2 cellular contexts compared by ENCODE assay signal in the genomic region with DNA sequence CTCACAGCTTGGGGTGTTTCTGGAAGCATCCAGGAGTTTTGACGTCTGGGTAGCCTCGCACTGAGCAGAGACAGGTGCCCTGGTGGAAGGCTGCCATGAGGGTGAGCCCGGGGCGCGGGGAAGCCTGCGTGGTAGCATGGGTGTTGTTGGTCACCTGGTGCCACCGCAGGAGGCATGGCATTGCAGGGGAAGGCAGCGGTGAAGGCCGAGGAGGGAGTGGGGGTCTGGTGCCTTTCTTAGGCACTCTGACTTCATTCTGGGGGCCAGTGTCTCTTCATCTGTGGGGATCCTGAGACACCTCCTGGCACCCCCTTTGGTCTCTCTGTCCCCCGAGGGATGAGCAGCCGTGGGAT.
TF ChIP-seq lines count a peak whose summit lies in the region.

No MANE protein-coding gene starts in this region.

TF ChIP-seq in HepG2, 621 proteins besides CTCF, POLR2A, EP300 and RAD21 (continued from another document):
- TF ChIP-seq AKAP8 (CRISPR knock-in tag; IDR thresholded peaks at IDR 0.05) (no peak), ZNF326 (CRISPR knock-in tag; IDR thresholded peaks at IDR 0.05; ENCODE audit: borderline replicate concordance) (no peak), NR2F6 (IDR thresholded peaks at IDR 0.05) (no peak), NR2F6 (CRISPR knock-in tag; IDR thresholded peaks at IDR 0.05) (no peak), ZNF724P (CRISPR knock-in tag; IDR thresholded peaks at IDR 0.05; ENCODE audit: borderline replicate concordance) (no peak), ERF (CRISPR knock-in tag; IDR thresholded peaks at IDR 0.05) (no peak), ZNF350 (CRISPR knock-in tag; IDR thresholded peaks at IDR 0.05; ENCODE audit: borderline replicate concordance, low read depth) (no peak), TBX2 (CRISPR knock-in tag; IDR thresholded peaks at IDR 0.05; ENCODE audit: borderline replicate concordance) (no peak)
- TF ChIP-seq, protein P1, sequence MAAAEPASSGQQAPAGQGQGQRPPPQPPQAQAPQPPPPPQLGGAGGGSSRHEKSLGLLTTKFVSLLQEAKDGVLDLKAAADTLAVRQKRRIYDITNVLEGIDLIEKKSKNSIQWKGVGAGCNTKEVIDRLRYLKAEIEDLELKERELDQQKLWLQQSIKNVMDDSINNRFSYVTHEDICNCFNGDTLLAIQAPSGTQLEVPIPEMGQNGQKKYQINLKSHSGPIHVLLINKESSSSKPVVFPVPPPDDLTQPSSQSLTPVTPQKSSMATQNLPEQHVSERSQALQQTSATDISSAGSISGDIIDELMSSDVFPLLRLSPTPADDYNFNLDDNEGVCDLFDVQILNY (CRISPR knock-in tag; conservative IDR thresholded peaks at IDR 0.05) = no peak
- TF ChIP-seq, protein P2, sequence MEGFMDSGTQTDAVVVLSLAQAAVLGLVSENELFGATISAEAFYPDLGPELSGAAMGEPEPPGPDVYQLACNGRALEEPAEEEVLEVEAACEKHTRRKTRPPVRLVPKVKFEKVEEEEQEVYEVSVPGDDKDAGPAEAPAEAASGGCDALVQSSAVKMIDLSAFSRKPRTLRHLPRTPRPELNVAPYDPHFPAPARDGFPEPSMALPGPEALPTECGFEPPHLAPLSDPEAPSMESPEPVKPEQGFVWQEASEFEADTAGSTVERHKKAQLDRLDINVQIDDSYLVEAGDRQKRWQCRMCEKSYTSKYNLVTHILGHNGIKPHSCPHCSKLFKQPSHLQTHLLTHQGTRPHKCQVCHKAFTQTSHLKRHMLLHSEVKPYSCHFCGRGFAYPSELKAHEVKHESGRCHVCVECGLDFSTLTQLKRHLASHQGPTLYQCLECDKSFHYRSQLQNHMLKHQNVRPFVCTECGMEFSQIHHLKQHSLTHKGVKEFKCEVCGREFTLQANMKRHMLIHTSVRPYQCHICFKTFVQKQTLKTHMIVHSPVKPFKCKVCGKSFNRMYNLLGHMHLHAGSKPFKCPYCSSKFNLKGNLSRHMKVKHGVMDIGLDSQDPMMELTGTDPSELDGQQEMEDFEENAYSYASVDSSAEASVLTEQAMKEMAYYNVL (CRISPR knock-in tag; IDR thresholded peaks at IDR 0.05; ENCODE audit: borderline replicate concordance) = no peak
- TF ChIP-seq, protein P3, sequence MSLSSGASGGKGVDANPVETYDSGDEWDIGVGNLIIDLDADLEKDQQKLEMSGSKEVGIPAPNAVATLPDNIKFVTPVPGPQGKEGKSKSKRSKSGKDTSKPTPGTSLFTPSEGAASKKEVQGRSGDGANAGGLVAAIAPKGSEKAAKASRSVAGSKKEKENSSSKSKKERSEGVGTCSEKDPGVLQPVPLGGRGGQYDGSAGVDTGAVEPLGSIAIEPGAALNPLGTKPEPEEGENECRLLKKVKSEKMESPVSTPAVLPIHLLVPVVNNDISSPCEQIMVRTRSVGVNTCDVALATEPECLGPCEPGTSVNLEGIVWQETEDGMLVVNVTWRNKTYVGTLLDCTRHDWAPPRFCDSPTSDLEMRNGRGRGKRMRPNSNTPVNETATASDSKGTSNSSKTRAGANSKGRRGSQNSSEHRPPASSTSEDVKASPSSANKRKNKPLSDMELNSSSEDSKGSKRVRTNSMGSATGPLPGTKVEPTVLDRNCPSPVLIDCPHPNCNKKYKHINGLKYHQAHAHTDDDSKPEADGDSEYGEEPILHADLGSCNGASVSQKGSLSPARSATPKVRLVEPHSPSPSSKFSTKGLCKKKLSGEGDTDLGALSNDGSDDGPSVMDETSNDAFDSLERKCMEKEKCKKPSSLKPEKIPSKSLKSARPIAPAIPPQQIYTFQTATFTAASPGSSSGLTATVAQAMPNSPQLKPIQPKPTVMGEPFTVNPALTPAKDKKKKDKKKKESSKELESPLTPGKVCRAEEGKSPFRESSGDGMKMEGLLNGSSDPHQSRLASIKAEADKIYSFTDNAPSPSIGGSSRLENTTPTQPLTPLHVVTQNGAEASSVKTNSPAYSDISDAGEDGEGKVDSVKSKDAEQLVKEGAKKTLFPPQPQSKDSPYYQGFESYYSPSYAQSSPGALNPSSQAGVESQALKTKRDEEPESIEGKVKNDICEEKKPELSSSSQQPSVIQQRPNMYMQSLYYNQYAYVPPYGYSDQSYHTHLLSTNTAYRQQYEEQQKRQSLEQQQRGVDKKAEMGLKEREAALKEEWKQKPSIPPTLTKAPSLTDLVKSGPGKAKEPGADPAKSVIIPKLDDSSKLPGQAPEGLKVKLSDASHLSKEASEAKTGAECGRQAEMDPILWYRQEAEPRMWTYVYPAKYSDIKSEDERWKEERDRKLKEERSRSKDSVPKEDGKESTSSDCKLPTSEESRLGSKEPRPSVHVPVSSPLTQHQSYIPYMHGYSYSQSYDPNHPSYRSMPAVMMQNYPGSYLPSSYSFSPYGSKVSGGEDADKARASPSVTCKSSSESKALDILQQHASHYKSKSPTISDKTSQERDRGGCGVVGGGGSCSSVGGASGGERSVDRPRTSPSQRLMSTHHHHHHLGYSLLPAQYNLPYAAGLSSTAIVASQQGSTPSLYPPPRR (CRISPR knock-in tag; IDR thresholded peaks at IDR 0.05; ENCODE audit: borderline replicate concordance) = no peak

TF ChIP-seq in GM23338, 12 proteins besides CTCF, POLR2A, EP300 and RAD21 (continued from another document):
- TF ChIP-seq, protein P4, sequence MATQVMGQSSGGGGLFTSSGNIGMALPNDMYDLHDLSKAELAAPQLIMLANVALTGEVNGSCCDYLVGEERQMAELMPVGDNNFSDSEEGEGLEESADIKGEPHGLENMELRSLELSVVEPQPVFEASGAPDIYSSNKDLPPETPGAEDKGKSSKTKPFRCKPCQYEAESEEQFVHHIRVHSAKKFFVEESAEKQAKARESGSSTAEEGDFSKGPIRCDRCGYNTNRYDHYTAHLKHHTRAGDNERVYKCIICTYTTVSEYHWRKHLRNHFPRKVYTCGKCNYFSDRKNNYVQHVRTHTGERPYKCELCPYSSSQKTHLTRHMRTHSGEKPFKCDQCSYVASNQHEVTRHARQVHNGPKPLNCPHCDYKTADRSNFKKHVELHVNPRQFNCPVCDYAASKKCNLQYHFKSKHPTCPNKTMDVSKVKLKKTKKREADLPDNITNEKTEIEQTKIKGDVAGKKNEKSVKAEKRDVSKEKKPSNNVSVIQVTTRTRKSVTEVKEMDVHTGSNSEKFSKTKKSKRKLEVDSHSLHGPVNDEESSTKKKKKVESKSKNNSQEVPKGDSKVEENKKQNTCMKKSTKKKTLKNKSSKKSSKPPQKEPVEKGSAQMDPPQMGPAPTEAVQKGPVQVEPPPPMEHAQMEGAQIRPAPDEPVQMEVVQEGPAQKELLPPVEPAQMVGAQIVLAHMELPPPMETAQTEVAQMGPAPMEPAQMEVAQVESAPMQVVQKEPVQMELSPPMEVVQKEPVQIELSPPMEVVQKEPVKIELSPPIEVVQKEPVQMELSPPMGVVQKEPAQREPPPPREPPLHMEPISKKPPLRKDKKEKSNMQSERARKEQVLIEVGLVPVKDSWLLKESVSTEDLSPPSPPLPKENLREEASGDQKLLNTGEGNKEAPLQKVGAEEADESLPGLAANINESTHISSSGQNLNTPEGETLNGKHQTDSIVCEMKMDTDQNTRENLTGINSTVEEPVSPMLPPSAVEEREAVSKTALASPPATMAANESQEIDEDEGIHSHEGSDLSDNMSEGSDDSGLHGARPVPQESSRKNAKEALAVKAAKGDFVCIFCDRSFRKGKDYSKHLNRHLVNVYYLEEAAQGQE (IDR thresholded peaks at IDR 0.05; ENCODE audit: unreplicated experiment) = no peak
- TF ChIP-seq EZH2 (IDR thresholded peaks at IDR 0.05; ENCODE audit: low read depth, unreplicated experiment) (no peak), JUNB (IDR thresholded peaks at IDR 0.05; ENCODE audit: unreplicated experiment) (no peak), STAT1 (IDR thresholded peaks at IDR 0.05; ENCODE audit: unreplicated experiment) (no peak), NANOG (IDR thresholded peaks at IDR 0.05; ENCODE audit: borderline replicate concordance) (no peak), CREB1 (CRISPR knock-in tag; IDR thresholded peaks at IDR 0.05; ENCODE audit: low read depth) (no peak), EZH2phosphoT487 (IDR thresholded peaks at IDR 0.05; ENCODE audit: unreplicated experiment) (no peak), ZNF114 (CRISPR knock-in tag; IDR thresholded peaks at IDR 0.05) (no peak)
- TF ChIP-seq, protein P5, sequence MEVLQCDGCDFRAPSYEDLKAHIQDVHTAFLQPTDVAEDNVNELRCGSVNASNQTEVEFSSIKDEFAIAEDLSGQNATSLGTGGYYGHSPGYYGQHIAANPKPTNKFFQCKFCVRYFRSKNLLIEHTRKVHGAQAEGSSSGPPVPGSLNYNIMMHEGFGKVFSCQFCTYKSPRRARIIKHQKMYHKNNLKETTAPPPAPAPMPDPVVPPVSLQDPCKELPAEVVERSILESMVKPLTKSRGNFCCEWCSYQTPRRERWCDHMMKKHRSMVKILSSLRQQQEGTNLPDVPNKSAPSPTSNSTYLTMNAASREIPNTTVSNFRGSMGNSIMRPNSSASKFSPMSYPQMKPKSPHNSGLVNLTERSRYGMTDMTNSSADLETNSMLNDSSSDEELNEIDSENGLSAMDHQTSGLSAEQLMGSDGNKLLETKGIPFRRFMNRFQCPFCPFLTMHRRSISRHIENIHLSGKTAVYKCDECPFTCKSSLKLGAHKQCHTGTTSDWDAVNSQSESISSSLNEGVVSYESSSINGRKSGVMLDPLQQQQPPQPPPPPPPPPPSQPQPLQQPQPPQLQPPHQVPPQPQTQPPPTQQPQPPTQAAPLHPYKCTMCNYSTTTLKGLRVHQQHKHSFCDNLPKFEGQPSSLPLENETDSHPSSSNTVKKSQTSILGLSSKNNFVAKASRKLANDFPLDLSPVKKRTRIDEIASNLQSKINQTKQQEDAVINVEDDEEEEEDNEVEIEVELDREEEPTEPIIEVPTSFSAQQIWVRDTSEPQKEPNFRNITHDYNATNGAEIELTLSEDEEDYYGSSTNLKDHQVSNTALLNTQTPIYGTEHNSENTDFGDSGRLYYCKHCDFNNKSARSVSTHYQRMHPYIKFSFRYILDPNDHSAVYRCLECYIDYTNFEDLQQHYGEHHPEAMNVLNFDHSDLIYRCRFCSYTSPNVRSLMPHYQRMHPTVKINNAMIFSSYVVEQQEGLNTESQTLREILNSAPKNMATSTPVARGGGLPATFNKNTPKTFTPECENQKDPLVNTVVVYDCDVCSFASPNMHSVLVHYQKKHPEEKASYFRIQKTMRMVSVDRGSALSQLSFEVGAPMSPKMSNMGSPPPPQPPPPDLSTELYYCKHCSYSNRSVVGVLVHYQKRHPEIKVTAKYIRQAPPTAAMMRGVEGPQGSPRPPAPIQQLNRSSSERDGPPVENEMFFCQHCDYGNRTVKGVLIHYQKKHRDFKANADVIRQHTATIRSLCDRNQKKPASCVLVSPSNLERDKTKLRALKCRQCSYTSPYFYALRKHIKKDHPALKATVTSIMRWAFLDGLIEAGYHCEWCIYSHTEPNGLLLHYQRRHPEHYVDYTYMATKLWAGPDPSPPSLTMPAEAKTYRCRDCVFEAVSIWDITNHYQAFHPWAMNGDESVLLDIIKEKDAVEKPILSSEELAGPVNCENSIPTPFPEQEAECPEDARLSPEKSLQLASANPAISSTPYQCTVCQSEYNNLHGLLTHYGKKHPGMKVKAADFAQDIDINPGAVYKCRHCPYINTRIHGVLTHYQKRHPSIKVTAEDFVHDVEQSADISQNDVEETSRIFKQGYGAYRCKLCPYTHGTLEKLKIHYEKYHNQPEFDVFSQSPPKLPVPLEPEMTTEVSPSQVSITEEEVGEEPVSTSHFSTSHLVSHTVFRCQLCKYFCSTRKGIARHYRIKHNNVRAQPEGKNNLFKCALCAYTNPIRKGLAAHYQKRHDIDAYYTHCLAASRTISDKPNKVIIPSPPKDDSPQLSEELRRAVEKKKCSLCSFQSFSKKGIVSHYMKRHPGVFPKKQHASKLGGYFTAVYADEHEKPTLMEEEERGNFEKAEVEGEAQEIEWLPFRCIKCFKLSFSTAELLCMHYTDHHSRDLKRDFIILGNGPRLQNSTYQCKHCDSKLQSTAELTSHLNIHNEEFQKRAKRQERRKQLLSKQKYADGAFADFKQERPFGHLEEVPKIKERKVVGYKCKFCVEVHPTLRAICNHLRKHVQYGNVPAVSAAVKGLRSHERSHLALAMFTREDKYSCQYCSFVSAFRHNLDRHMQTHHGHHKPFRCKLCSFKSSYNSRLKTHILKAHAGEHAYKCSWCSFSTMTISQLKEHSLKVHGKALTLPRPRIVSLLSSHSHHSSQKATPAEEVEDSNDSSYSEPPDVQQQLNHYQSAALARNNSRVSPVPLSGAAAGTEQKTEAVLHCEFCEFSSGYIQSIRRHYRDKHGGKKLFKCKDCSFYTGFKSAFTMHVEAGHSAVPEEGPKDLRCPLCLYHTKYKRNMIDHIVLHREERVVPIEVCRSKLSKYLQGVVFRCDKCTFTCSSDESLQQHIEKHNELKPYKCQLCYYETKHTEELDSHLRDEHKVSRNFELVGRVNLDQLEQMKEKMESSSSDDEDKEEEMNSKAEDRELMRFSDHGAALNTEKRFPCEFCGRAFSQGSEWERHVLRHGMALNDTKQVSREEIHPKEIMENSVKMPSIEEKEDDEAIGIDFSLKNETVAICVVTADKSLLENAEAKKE (CRISPR knock-in tag; IDR thresholded peaks at IDR 0.05) = no peak
- TF ChIP-seq, protein P6, sequence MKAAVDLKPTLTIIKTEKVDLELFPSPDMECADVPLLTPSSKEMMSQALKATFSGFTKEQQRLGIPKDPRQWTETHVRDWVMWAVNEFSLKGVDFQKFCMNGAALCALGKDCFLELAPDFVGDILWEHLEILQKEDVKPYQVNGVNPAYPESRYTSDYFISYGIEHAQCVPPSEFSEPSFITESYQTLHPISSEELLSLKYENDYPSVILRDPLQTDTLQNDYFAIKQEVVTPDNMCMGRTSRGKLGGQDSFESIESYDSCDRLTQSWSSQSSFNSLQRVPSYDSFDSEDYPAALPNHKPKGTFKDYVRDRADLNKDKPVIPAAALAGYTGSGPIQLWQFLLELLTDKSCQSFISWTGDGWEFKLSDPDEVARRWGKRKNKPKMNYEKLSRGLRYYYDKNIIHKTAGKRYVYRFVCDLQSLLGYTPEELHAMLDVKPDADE (IDR thresholded peaks at IDR 0.05) = no peak
